Comparison of ENCODE assay signal across 1 cellular context in genomic region chr2:117835990-117836760, GRCh38.
TF ChIP-seq lines count a peak whose summit lies in the region.

No MANE protein-coding gene starts in this region.

TF ChIP-seq in H1, 55 proteins besides CTCF, POLR2A, EP300 and RAD21 (continued from another document):
- TF ChIP-seq BACH1 (IDR thresholded peaks at IDR 0.05; ENCODE audit: low read length) (0 out of 2 replicates have a peak, but pooled peaks have one; percentile 14), SP4 (IDR thresholded peaks at IDR 0.05; ENCODE audit: low read length) (no peak), TCF12 (IDR thresholded peaks at IDR 0.05; ENCODE audit: low read depth, low read length) (0 out of 2 replicates have a peak, but pooled peaks have one; percentile 33), ZNF274 (IDR thresholded peaks at IDR 0.05; ENCODE audit: borderline replicate concordance, extremely low read depth, low read length) (no peak), TBP (IDR thresholded peaks at IDR 0.05; ENCODE audit: low read depth, low read length) (peak; percentile 56; the same call in 1 of the 2 replicates), EZH2 (IDR thresholded peaks at IDR 0.05; ENCODE audit: low read depth, low read length, severe bottlenecking) (no peak)
